8 cellular contexts compared by ENCODE assay signal in genomic region chr14:73949752-73950734, GRCh38. TPM values are rescaled to one million over a fixed set of nuclear protein-coding genes. Genes with fewer than 3 reads are reported as not detected.
DNase-seq lines count a peak whose midpoint lies in the region; ATAC-seq and TF ChIP-seq lines count a peak whose summit lies in the region.

TSS of gene COQ6 (plus strand) at chr14:73950302. CDS start at chr14:73950333, 31 bp downstream.
TSS of gene FAM161B (minus strand) at chr14:73950094. CDS start at chr14:73950026, 68 bp downstream.

- peak within 1 kb of the TSS; percentile 96 for H2AFZ ChIP-seq in OCI-LY1 (ENCODE audit: low read length)

- peak within 1 kb of the TSS; percentile 80 for H3K4me2 ChIP-seq in OCI-LY1 (ENCODE audit: low read length)

- no peaks in the 10 kb centered on the region for H3K9me2 ChIP-seq in OCI-LY1 (ENCODE audit: low read depth, low read length)

- no peaks in the 10 kb centered on the region for H3F3A ChIP-seq in OCI-LY1 (ENCODE audit: insufficient read depth, low read length)

- H3K36me3 ChIP-seq in HUES64 (ENCODE audit: insufficient read depth, low read length) = peaks cover 14% of the 10 kb centered on the region
- peaks cover 11% of the 10 kb centered on the region; the same call in 1 of the 2 replicates for H3K36me3 ChIP-seq in OCI-LY1 (ENCODE audit: insufficient read depth, low read length)

- no peaks in the 10 kb centered on the region for H4K20me1 ChIP-seq in OCI-LY1 (ENCODE audit: insufficient read depth, low read length)

- H3K27ac ChIP-seq in HUES64 (ENCODE audit: low read depth, low read length) = peak within 1 kb of the TSS; percentile 88
- H3K27ac ChIP-seq in OCI-LY1 (ENCODE audit: low read depth, low read length, poor library complexity, severe bottlenecking) = peak within 1 kb of the TSS; percentile 69

- DNase-seq in DMS 273 (lab: John Stamatoyannopoulos, UW; ENCODE audit: unreplicated experiment) (peak; percentile 99), activated T-cell treated with anti-CD3 and anti-CD28 coated beads for 24 hours (ENCODE audit: low read depth) (peak; percentile 92), epithelial cell of esophagus (ENCODE audit: low read depth) (peak; percentile 98)
- DNase-seq in stimulated activated CD8-positive, alpha-beta memory T cell treated with anti-CD3 and anti-CD28 coated beads, Interleukin-4, amount 100 ng/mL, for 1 hour (ENCODE audit: low read depth in 2 of 2, low spot score in 1 of 2) = peak; percentile 65 to 80

- no peaks in the 10 kb centered on the region for H3K9me3 ChIP-seq in HUES64 (ENCODE audit: insufficient read depth, low read depth, low read length)
- no peaks in the 10 kb centered on the region for H3K9me3 ChIP-seq in OCI-LY1 (ENCODE audit: low read length)
- H3K9me3 ChIP-seq in mononuclear cell (ENCODE audit: low read depth, low read length) = no peaks in the 10 kb centered on the region

- ATAC-seq in GM21447 (IDR thresholded peaks at IDR 0.05; ENCODE audit: unreplicated experiment) = peak; percentile 85

- peak within 1 kb of the TSS; percentile 81 for H3K9ac ChIP-seq in HUES64 (ENCODE audit: low read depth, low read length)
- H3K9ac ChIP-seq in OCI-LY1 (ENCODE audit: low read length) = peak within 1 kb of the TSS; percentile 63

- TF ChIP-seq CTCF in OCI-LY1 (IDR thresholded peaks at IDR 0.05; ENCODE audit: low read length) = 0 out of 2 replicates have a peak, but pooled peaks have one; percentile 18
- TF ChIP-seq CTCF in epithelial cell of esophagus (IDR thresholded peaks at IDR 0.05; ENCODE audit: insufficient read depth, low read depth, low read length, missing control alignments) = no peak

- WGBS in HUES64 = under 1% methylated on average over 70 of the region's 70 CpGs

- H3K79me2 ChIP-seq in OCI-LY1 (ENCODE audit: insufficient read depth, low read length) = no peaks in the 10 kb centered on the region

- H3K4me1 ChIP-seq in HUES64 (ENCODE audit: insufficient read depth, low read length) (no peaks in the 10 kb centered on the region), OCI-LY1 (ENCODE audit: insufficient read depth, low read length, severe bottlenecking) (peaks cover 15% of the 10 kb centered on the region), mononuclear cell (ENCODE audit: insufficient read depth, low read length) (peaks cover 15% of the 10 kb centered on the region)

- peak within 1 kb of the TSS; percentile 66 for H3K4me3 ChIP-seq in HUES64 (ENCODE audit: low read length)
- peak within 1 kb of the TSS; percentile 84 for H3K4me3 ChIP-seq in OCI-LY1 (ENCODE audit: low read depth, low read length, poor library complexity, severe bottlenecking)
- peak within 1 kb of the TSS; percentile 95 for H3K4me3 ChIP-seq in epithelial cell of esophagus (ENCODE audit: low read length)
- peak within 1 kb of the TSS; percentile 93 for H3K4me3 ChIP-seq in mononuclear cell (ENCODE audit: low read length)

- H3K27me3 ChIP-seq in HUES64 (ENCODE audit: insufficient read depth, low read length) (no peaks in the 10 kb centered on the region), OCI-LY1 (ENCODE audit: insufficient read depth, low read length) (no peaks in the 10 kb centered on the region), mononuclear cell (ENCODE audit: insufficient read depth, low read length) (no peaks in the 10 kb centered on the region)

RNA-seq across cellular contexts. Expression of gene COQ6, which starts in this region (rescaled TPM):
- 6.7 TPM for polyA plus RNA-seq in HUES64 (2013, experiment 1 of 2)
- 7.3 TPM for polyA plus RNA-seq in HUES64 (2013, experiment 2 of 2)
- total RNA-seq in mononuclear cell = 26.4 TPM

RNA-seq across cellular contexts. Expression of gene FAM161B, which starts in this region (rescaled TPM):
- 0.85 TPM for polyA plus RNA-seq in HUES64 (2013, experiment 1 of 2)
- polyA plus RNA-seq in HUES64 (2013, experiment 2 of 2) = 1.0 TPM
- 1.0 TPM for total RNA-seq in mononuclear cell

Comparison
In these comparisons a context has a peak if more than half of its experiments do, and no peak if none do; other contexts are left out.
1. Peak in every context shown above with its lines: DNase-seq, ATAC-seq, H3K4me3 ChIP-seq and H3K27ac ChIP-seq.